In the genomic region with DNA sequence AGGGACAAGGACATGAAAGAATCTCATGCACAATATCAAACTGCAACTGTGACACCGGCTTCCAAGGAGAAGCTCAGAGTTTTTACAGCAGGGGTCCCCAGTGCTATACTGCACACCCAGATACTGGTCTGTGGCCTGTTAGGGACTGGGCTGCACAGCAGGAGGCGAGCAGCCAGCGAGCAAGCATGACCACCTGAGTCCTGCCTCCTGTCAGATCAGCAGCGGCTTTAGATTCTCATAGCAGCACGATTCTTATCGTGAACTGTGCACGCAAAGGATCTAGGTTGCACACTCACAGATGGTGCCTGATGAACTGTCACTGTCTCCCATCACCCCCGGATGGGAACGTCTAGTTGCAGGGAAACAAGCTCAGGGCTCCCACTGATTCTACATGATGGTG, we compare ENCODE assay signal across 14 cellular contexts.
"Had no signal": no experiment of that assay in that cellular context is flagged by ENCODE, and none has a peak within 500 bp of the region (broad histone marks: within the 10 kb centered on the region; RNA-seq: fewer than 3 reads in every experiment).

No MANE protein-coding gene starts in this region.

- H3K9me3 ChIP-seq: gastroesophageal sphincter had no signal

- DNase-seq: activated CD4-positive, alpha-beta T cell treated with anti-CD3 and anti-CD28 coated beads, Interleukin-2, amount 50 U/mL, for 4 hours; activated CD4-positive, CD25-positive, alpha-beta regulatory T cell treated with anti-CD3 and anti-CD28 coated beads, Interleukin-2, amount 50 U/mL, for 72 hours; activated T-cell treated with anti-CD3 and anti-CD28 coated beads, Interleukin-2, amount 50 U/mL, for 1 hour; central memory CD4-positive, alpha-beta T cell; cortex of kidney; effector memory CD8-positive, alpha-beta T cell; stimulated activated CD4-positive, alpha-beta T cell treated with anti-CD3 and anti-CD28 coated beads, Interleukin-1b, Interleukin-23, amount 100 ng/mL, for 48 hours; stimulated activated naive CD4-positive, alpha-beta T cell had no signal

- H3K4me3 Mint-ChIP-seq: activated naive CD4-positive, alpha-beta T cell treated with anti-CD3 and anti-CD28 coated beads, Interleukin-2, amount 50 U/mL, for 24 hours; effector memory CD8-positive, alpha-beta T cell; T-helper 2 cell treated with Interferon-gamma antibody and Interleukin-4, amounts not matched to agents 5 μg/mL and 100 μg/mL, for 36 hours had no signal

- H3K27me3 Mint-ChIP-seq: activated naive CD4-positive, alpha-beta T cell treated with anti-CD3 and anti-CD28 coated beads, Interleukin-2, amount 50 U/mL, for 24 hours had no signal

- H3K4me3 ChIP-seq: gastroesophageal sphincter had no signal

- H3K36me3 Mint-ChIP-seq: activated naive CD4-positive, alpha-beta T cell treated with anti-CD3 and anti-CD28 coated beads, Interleukin-2, amount 50 U/mL, for 24 hours had no signal

- FAIRE-seq: keratinocyte had no signal

- H3K27ac ChIP-seq: epithelial cell of prostate, gastroesophageal sphincter, parathyroid adenoma had no signal

- H3K4me1 ChIP-seq: gastroesophageal sphincter, parathyroid adenoma had no signal

- H3K36me3 ChIP-seq: gastroesophageal sphincter had no signal

- H3K9ac ChIP-seq: parathyroid adenoma had no signal

- H3K9me3 Mint-ChIP-seq: activated naive CD4-positive, alpha-beta T cell treated with anti-CD3 and anti-CD28 coated beads, Interleukin-2, amount 50 U/mL, for 24 hours; effector memory CD8-positive, alpha-beta T cell; T-helper 2 cell treated with Interferon-gamma antibody and Interleukin-4, amounts not matched to agents 5 μg/mL and 100 μg/mL, for 36 hours had no signal

- H3K27ac Mint-ChIP-seq: activated naive CD4-positive, alpha-beta T cell treated with anti-CD3 and anti-CD28 coated beads, Interleukin-2, amount 50 U/mL, for 24 hours; effector memory CD8-positive, alpha-beta T cell; T-helper 2 cell treated with Interferon-gamma antibody and Interleukin-4, amounts not matched to agents 5 μg/mL and 100 μg/mL, for 36 hours had no signal
